In the genomic region with DNA sequence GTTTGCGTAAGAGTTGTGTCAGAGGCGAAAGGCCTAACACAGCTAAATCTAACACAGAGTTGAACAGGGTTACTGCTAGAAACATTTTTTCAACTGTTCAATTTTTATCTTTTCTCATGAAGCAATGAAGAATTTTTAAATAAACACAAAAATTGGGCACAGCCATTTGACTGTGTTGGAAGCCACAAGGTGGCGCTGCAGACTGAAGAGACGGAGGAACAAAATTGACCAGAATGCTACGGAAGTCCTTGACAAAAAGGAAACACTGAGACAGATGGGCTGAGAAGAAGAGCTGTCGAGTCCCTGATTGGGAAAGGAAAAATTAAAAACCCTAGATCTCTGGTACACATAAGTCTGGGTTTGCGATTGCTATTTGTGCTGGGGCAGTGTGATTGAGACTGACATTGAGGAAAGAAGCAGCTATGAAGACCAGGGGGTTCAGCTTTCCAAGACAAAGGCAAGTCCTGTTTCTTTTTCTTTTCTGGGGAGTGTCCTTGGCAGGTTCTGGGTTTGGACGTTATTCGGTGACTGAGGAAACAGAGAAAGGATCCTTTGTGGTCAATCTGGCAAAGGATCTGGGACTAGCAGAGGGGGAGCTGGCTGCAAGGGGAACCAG, we compare ENCODE assay signal across 8 cellular contexts. TPM values are rescaled to one million over a fixed set of nuclear protein-coding genes. Genes with fewer than 3 reads are reported as not detected.
DNase-seq lines count a peak whose midpoint lies in the region; ATAC-seq, FAIRE-seq and TF ChIP-seq lines count a peak whose summit lies in the region.

A gene (plus strand): TSS at position 265 of the 616 bp plus-strand sequence. CDS start 158 bp downstream, at position 423.

- peak; percentile 46 for FAIRE-seq in D721Med (lab: Jason Lieb, UNC)

- no peak within 1 kb of the TSS for H3K27ac Mint-ChIP-seq in stimulated activated memory B cell treated with anti-CD40 and anti-IgM and Interleukin-4, amounts not matched to agents 10 μg/mL and 1 μg/mL and 100 μg/mL, for 72 hours

- peaks cover 5% of the 10 kb centered on the region for H3K36me3 Mint-ChIP-seq in stimulated activated memory B cell treated with anti-CD40 and anti-IgM and Interleukin-4, amounts not matched to agents 10 μg/mL and 1 μg/mL and 100 μg/mL, for 72 hours

- DNase-seq in D721Med (ENCODE audit: insufficient read length, low spot score) (peak; percentile 60), HuH-7.5 (ENCODE audit: low spot score) (peak; percentile 61), fibroblast of peridontal ligament (ENCODE audit: extremely low read depth) (peak; percentile 6), Right ventricle myocardium inferior (ENCODE audit: missing footprints) (no peak)

- intact Hi-C loops in Right ventricle myocardium inferior (cut with DNase I) = no loop called here

- ATAC-seq in SK-N-SH treated with all-trans-retinoic acid at 6 μM for 48 hours (peak; percentile 82), HG03159 (IDR thresholded peaks at IDR 0.05; ENCODE audit: unreplicated experiment) (no peak), HG03520 (IDR thresholded peaks at IDR 0.05; ENCODE audit: unreplicated experiment) (no peak), Right ventricle myocardium inferior (no peak)
- ATAC-seq in stimulated activated memory B cell treated with anti-CD40 and anti-IgM and Interleukin-4, amounts not matched to agents 10 μg/mL and 1 μg/mL and 100 μg/mL, for 72 hours = no peak

- peak; percentile 23 for TF ChIP-seq CTCF in D721Med (IDR thresholded peaks at IDR 0.05; ENCODE audit: insufficient read depth, missing control alignments)

- peak within 1 kb of the TSS; percentile 50 for H3K4me3 Mint-ChIP-seq in stimulated activated memory B cell treated with anti-CD40 and anti-IgM and Interleukin-4, amounts not matched to agents 10 μg/mL and 1 μg/mL and 100 μg/mL, for 72 hours

- peaks cover 68% of the 10 kb centered on the region for H3K27me3 Mint-ChIP-seq in stimulated activated memory B cell treated with anti-CD40 and anti-IgM and Interleukin-4, amounts not matched to agents 10 μg/mL and 1 μg/mL and 100 μg/mL, for 72 hours

- H3K9me3 Mint-ChIP-seq in stimulated activated memory B cell treated with anti-CD40 and anti-IgM and Interleukin-4, amounts not matched to agents 10 μg/mL and 1 μg/mL and 100 μg/mL, for 72 hours = peaks cover 20% of the 10 kb centered on the region

- H3K4me1 Mint-ChIP-seq in stimulated activated memory B cell treated with anti-CD40 and anti-IgM and Interleukin-4, amounts not matched to agents 10 μg/mL and 1 μg/mL and 100 μg/mL, for 72 hours = peaks cover 10% of the 10 kb centered on the region

TF ChIP-seq in SK-N-SH treated with all-trans-retinoic acid at 6 μM for 48 hours, 23 proteins besides CTCF, POLR2A, EP300 and RAD21:
- no peak for TF ChIP-seq ESRRG (CRISPR knock-in tag; IDR thresholded peaks at IDR 0.05)

RNA-seq across cellular contexts. Expression of the gene that starts here (rescaled TPM):
- total RNA-seq in Right ventricle myocardium inferior = 1.3 TPM
